Comparison of ENCODE assay signal across 17 cellular contexts in genomic region chr9:137682431-137682991, GRCh38.
DNase-seq lines count a peak whose midpoint lies in the region; ATAC-seq and TF ChIP-seq lines count a peak whose summit lies in the region.
"Had no signal": no experiment of that assay in that cellular context is flagged by ENCODE, and none has a peak within 500 bp of the region (broad histone marks: within the 10 kb centered on the region; RNA-seq: fewer than 3 reads in every experiment).

No MANE protein-coding gene starts in this region.

- H3K36me3 Mint-ChIP-seq in immature natural killer cell, result peaks cover 0 to 7% (median 4%) of the 10 kb centered on the region in 3 donors

- intact Hi-C loops in lower lobe of right lung (cut with DNase I), result no loop called here

- H3K27me3 Mint-ChIP-seq in immature natural killer cell (ENCODE audit: low read depth in 3 of 3), result no peaks in the 10 kb centered on the region

- H3K4me3 ChIP-seq in BLaER1 (no peak overlapping the region), GM12865 (ENCODE audit: low read depth, low read length) (no peak overlapping the region), lower lobe of right lung (no peak overlapping the region), SJCRH30 (no peak overlapping the region)
- H3K4me3 ChIP-seq: right lobe of liver had no signal

- H3K9ac ChIP-seq in BLaER1, result no peak overlapping the region

- peaks cover 60% of the 10 kb centered on the region for H3K4me1 ChIP-seq in BLaER1
- H3K4me1 ChIP-seq in lower lobe of right lung, result peaks cover 32% of the 10 kb centered on the region
- H3K4me1 ChIP-seq in SJCRH30, result no peaks in the 10 kb centered on the region; the same call in 1 of the 2 replicates

- peaks cover 100% of the 10 kb centered on the region for H4K20me1 ChIP-seq in BLaER1

- H3K27me3 ChIP-seq in BLaER1 (no peaks in the 10 kb centered on the region), lower lobe of right lung (ENCODE audit: low read depth) (no peaks in the 10 kb centered on the region), SJCRH30 (no peaks in the 10 kb centered on the region)
- H3K27me3 ChIP-seq: right lobe of liver had no signal

- peak; percentile 3 for TF ChIP-seq CTCF in GM12865 (IDR thresholded peaks at IDR 0.05; ENCODE audit: insufficient read depth, low read depth, low read length, missing control alignments)
- TF ChIP-seq CTCF in lower lobe of right lung (IDR thresholded peaks at IDR 0.05), result no peak

- no peaks in the 10 kb centered on the region for H3K9me3 Mint-ChIP-seq in immature natural killer cell
- H3K9me3 Mint-ChIP-seq: stimulated activated effector memory CD8-positive, alpha-beta T cell treated with anti-CD3 and anti-CD28 coated beads, Interleukin-12 subunit alpha, Interleukin-12 subunit beta, amount 100 ng/mL, for 72 hours had no signal

- H3K36me3 ChIP-seq in BLaER1 (peaks cover 26% of the 10 kb centered on the region; the same call in 1 of the 2 replicates), lower lobe of right lung (peaks cover 4% of the 10 kb centered on the region), SJCRH30 (0 out of 2 replicates have a peak, but pooled peaks cover 2% of the 10 kb centered on the region)
- H3K36me3 ChIP-seq: right lobe of liver had no signal

- H3K27ac ChIP-seq in BLaER1 (no peak overlapping the region), lower lobe of right lung (no peak overlapping the region), SJCRH30 (no peak overlapping the region)
- H3K27ac ChIP-seq: epithelial cell of prostate, right lobe of liver had no signal

- peak overlapping the region; percentile 83 for H3K4me2 ChIP-seq in BLaER1

- ATAC-seq in lower lobe of right lung, result peak; percentile 47 to 48
- no peak for ATAC-seq in GM21447 (IDR thresholded peaks at IDR 0.05; ENCODE audit: unreplicated experiment)
- ATAC-seq: stimulated activated effector memory CD8-positive, alpha-beta T cell treated with anti-CD3 and anti-CD28 coated beads, Interleukin-12 subunit alpha, Interleukin-12 subunit beta, amount 100 ng/mL, for 72 hours had no signal

- no peak overlapping the region for H3K4me3 Mint-ChIP-seq in immature natural killer cell
- H3K4me3 Mint-ChIP-seq: stimulated activated effector memory CD8-positive, alpha-beta T cell treated with anti-CD3 and anti-CD28 coated beads, Interleukin-12 subunit alpha, Interleukin-12 subunit beta, amount 100 ng/mL, for 72 hours had no signal

- H3K4me1 Mint-ChIP-seq in immature natural killer cell, result peaks cover 56 to 91% of the 10 kb centered on the region in 2 donors

- H3K9me3 ChIP-seq in BLaER1 (no peaks in the 10 kb centered on the region), lower lobe of right lung (no peaks in the 10 kb centered on the region), SJCRH30 (replicated peaks) (no peaks in the 10 kb centered on the region)
- H3K9me3 ChIP-seq: right lobe of liver had no signal

- DNase-seq in GM12865 (ENCODE audit: low read depth), result peak; percentile 56
- DNase-seq in NCI-H524 (lab: John Stamatoyannopoulos, UW), result peak; percentile 92 to 95
- no peak for DNase-seq in lower lobe of right lung
- DNase-seq in immature natural killer cell, result no peak
- DNase-seq in SJCRH30, result no peak
- DNase-seq in activated naive CD4-positive, alpha-beta T cell treated with anti-CD3 and anti-CD28 coated beads, Interleukin-2, amount 50 U/mL, for 16 hours, result no peak
- DNase-seq: cerebellar nuclear complex; EL; GOT3; islet precursor cell; right lobe of liver; SHP77 treated with DMSO at 0.1 percent for 48 hours; stimulated activated CD4-positive, alpha-beta T cell treated with anti-CD3 and anti-CD28 coated beads, Interleukin-4, amount 100 ng/mL, for 24 hours had no signal

- H3K27ac Mint-ChIP-seq in immature natural killer cell, result no peak overlapping the region
- H3K27ac Mint-ChIP-seq: stimulated activated effector memory CD8-positive, alpha-beta T cell treated with anti-CD3 and anti-CD28 coated beads, Interleukin-12 subunit alpha, Interleukin-12 subunit beta, amount 100 ng/mL, for 72 hours had no signal

Comparison
In these comparisons a context has a peak if more than half of its experiments do, and no peak if none do; other contexts are left out.
1. DNase-seq: peak in GM12865 (single experiment) and NCI-H524 (2 of 2); none in lower lobe of right lung (single experiment), immature natural killer cell (0 of 3), SJCRH30 (0 of 2) and activated naive CD4-positive, alpha-beta T cell treated with anti-CD3 and anti-CD28 coated beads, Interleukin-2, amount 50 U/mL, for 16 hours (single experiment).